Comparison of ENCODE assay signal across 1 cellular context in genomic region chr2:27264753-27265535, GRCh38.
TF ChIP-seq lines count a peak whose summit lies in the region.

No MANE protein-coding gene starts in this region.

TF ChIP-seq in HepG2, 621 proteins besides CTCF, POLR2A, EP300 and RAD21 (continued from another document and continues in another):
- peak; percentile 48; the same call in 1 of the 2 replicates for TF ChIP-seq ZNF609 (CRISPR knock-in tag; IDR thresholded peaks at IDR 0.05; ENCODE audit: borderline replicate concordance)
- no peak for TF ChIP-seq ZNF441 (CRISPR knock-in tag; IDR thresholded peaks at IDR 0.05; ENCODE audit: borderline replicate concordance)
- 0 out of 2 replicates have a peak, but pooled peaks have one; percentile 35 for TF ChIP-seq GZF1 (CRISPR knock-in tag; IDR thresholded peaks at IDR 0.05)
- no peak for TF ChIP-seq RERE (CRISPR knock-in tag; IDR thresholded peaks at IDR 0.05; ENCODE audit: low read depth)
- no peak for TF ChIP-seq BRCA1 (CRISPR knock-in tag; IDR thresholded peaks at IDR 0.05)
- 0 out of 2 replicates have a peak, but pooled peaks have one; percentile 69 for TF ChIP-seq ZNF138 (CRISPR knock-in tag; IDR thresholded peaks at IDR 0.05; ENCODE audit: low read depth)
- TF ChIP-seq CSRNP1 (CRISPR knock-in tag; IDR thresholded peaks at IDR 0.05) = no peak; the same call in 1 of the 2 replicates
- no peak for TF ChIP-seq ATF5 (CRISPR knock-in tag; IDR thresholded peaks at IDR 0.05; ENCODE audit: low read depth)
- TF ChIP-seq CREB3 (CRISPR knock-in tag; IDR thresholded peaks at IDR 0.05) = no peak
- no peak for TF ChIP-seq ETS1 (CRISPR knock-in tag; IDR thresholded peaks at IDR 0.05)
- peak; percentile 80; the same call in 1 of the 2 replicates for TF ChIP-seq HBP1 (CRISPR knock-in tag; IDR thresholded peaks at IDR 0.05; ENCODE audit: low read depth)
- no peak for TF ChIP-seq ZSCAN30 (CRISPR knock-in tag; IDR thresholded peaks at IDR 0.05)
- peak; percentile 74 for TF ChIP-seq FOXC1 (CRISPR knock-in tag; IDR thresholded peaks at IDR 0.05; ENCODE audit: borderline replicate concordance)
- TF ChIP-seq ZNF383 (CRISPR knock-in tag; IDR thresholded peaks at IDR 0.05; ENCODE audit: borderline replicate concordance) = no peak
- TF ChIP-seq MAFK (conservative IDR thresholded peaks at IDR 0.05 in 1 of 2, IDR thresholded peaks at IDR 0.05 in 1 of 2; ENCODE audit: low read length in 2 of 2) = no peak
- TF ChIP-seq E2F1 (CRISPR knock-in tag; IDR thresholded peaks at IDR 0.05) = no peak
- peak; percentile 67 for TF ChIP-seq HDAC2 (CRISPR knock-in tag; IDR thresholded peaks at IDR 0.05)
- peak; percentile 65; the same call in 1 of the 2 replicates for TF ChIP-seq HNF1B (CRISPR knock-in tag; IDR thresholded peaks at IDR 0.05)
- no peak; the same call in 1 of the 2 replicates for TF ChIP-seq ZNF430 (CRISPR knock-in tag; IDR thresholded peaks at IDR 0.05)
- TF ChIP-seq ZNF232 (CRISPR knock-in tag; IDR thresholded peaks at IDR 0.05; ENCODE audit: borderline replicate concordance) = peak; percentile 55; the same call in 1 of the 2 replicates
- TF ChIP-seq ZNF646 (CRISPR knock-in tag; IDR thresholded peaks at IDR 0.05) = peak; percentile 30; the same call in 1 of the 2 replicates
- peak; percentile 49; the same call in 1 of the 2 replicates for TF ChIP-seq KAT7 (CRISPR knock-in tag; IDR thresholded peaks at IDR 0.05; ENCODE audit: borderline replicate concordance)
